Comparison of ENCODE assay signal across 15 cellular contexts in genomic region chr6:16649241-16649640, GRCh38.
DNase-seq lines count a peak whose midpoint lies in the region; ATAC-seq, FAIRE-seq and TF ChIP-seq lines count a peak whose summit lies in the region.
"Had no signal": no experiment of that assay in that cellular context is flagged by ENCODE, and none has a peak within 500 bp of the region (broad histone marks: within the 10 kb centered on the region; RNA-seq: fewer than 3 reads in every experiment).

No MANE protein-coding gene starts in this region.

- no peak overlapping the region for H3K4me3 Mint-ChIP-seq in activated T-helper 17 cell treated with anti-CD3 and anti-CD28 coated beads, Interleukin-2, amount 50 U/mL, for 72 hours
- H3K4me3 Mint-ChIP-seq: H9 had no signal

- no peaks in the 10 kb centered on the region for H3K27me3 ChIP-seq in BE2C
- H3K27me3 ChIP-seq: BLaER1 had no signal

- no peaks in the 10 kb centered on the region for H3K4me1 ChIP-seq in BE2C

- ATAC-seq in activated T-helper 17 cell treated with anti-CD3 and anti-CD28 coated beads, Interleukin-2, amount 50 U/mL, for 72 hours (replicated peaks) = no peak
- ATAC-seq: GM12878 had no signal

- no peaks in the 10 kb centered on the region for H3K9me3 Mint-ChIP-seq in activated T-helper 17 cell treated with anti-CD3 and anti-CD28 coated beads, Interleukin-2, amount 50 U/mL, for 72 hours
- H3K9me3 Mint-ChIP-seq: CD8-positive, alpha-beta memory T cell; H9 had no signal

- no peaks in the 10 kb centered on the region for H3K27me3 Mint-ChIP-seq in activated T-helper 17 cell treated with anti-CD3 and anti-CD28 coated beads, Interleukin-2, amount 50 U/mL, for 72 hours
- H3K27me3 Mint-ChIP-seq: CD8-positive, alpha-beta memory T cell had no signal

- H3K4me1 Mint-ChIP-seq in activated T-helper 17 cell treated with anti-CD3 and anti-CD28 coated beads, Interleukin-2, amount 50 U/mL, for 72 hours = peaks cover 27% of the 10 kb centered on the region

- no peaks in the 10 kb centered on the region for H3K9me3 ChIP-seq in BE2C
- H3K9me3 ChIP-seq: BLaER1 had no signal

- no peak overlapping the region for H3K27ac Mint-ChIP-seq in activated T-helper 17 cell treated with anti-CD3 and anti-CD28 coated beads, Interleukin-2, amount 50 U/mL, for 72 hours
- H3K27ac Mint-ChIP-seq: H9 had no signal

- H3K36me3 Mint-ChIP-seq in activated T-helper 17 cell treated with anti-CD3 and anti-CD28 coated beads, Interleukin-2, amount 50 U/mL, for 72 hours (ENCODE audit: low read depth) = peaks cover 80% of the 10 kb centered on the region

- DNase-seq in GM19239 (ENCODE audit: insufficient read length, low spot score) = no peak
- DNase-seq in dedifferentiated amniotic fluid mesenchymal stem cell (ENCODE audit: extremely low spot score) = peak; percentile 65
- peak; percentile 7 for DNase-seq in hepatic stellate cell (ENCODE audit: low spot score)
- DNase-seq in BE2C = no peak
- no peak for DNase-seq in activated effector memory CD4-positive, alpha-beta T cell treated with Interleukin-2 at 50 U/mL for 16 hours
- no peak for DNase-seq in NCI-H774 (lab: John Stamatoyannopoulos, UW)
- DNase-seq: CD8-positive, alpha-beta memory T cell; GOT3; H9; IMR-90 had no signal

- FAIRE-seq in GM19239 (lab: Jason Lieb, UNC) = peak; percentile 55
- FAIRE-seq: A204.1, GM12878, GM18507 had no signal

- no peak overlapping the region for H3K4me3 ChIP-seq in BE2C (ENCODE audit: low read depth, low read length)
- H3K4me3 ChIP-seq: BLaER1, GM12878 had no signal

- no peak for TF ChIP-seq CTCF in BE2C (IDR thresholded peaks at IDR 0.05; ENCODE audit: low read depth, low read length)

- no peaks in the 10 kb centered on the region for H3K36me3 ChIP-seq in BE2C
- H3K36me3 ChIP-seq: BLaER1 had no signal

Comparison
In these comparisons a context has a peak if more than half of its experiments do, and no peak if none do; other contexts are left out.
1. DNase-seq: peak in dedifferentiated amniotic fluid mesenchymal stem cell (single experiment) and hepatic stellate cell (single experiment); none in GM19239 (single experiment), BE2C (single experiment), activated effector memory CD4-positive, alpha-beta T cell treated with Interleukin-2 at 50 U/mL for 16 hours (single experiment) and NCI-H774 (single experiment).